2 cellular contexts compared by ENCODE assay signal in the genomic region with DNA sequence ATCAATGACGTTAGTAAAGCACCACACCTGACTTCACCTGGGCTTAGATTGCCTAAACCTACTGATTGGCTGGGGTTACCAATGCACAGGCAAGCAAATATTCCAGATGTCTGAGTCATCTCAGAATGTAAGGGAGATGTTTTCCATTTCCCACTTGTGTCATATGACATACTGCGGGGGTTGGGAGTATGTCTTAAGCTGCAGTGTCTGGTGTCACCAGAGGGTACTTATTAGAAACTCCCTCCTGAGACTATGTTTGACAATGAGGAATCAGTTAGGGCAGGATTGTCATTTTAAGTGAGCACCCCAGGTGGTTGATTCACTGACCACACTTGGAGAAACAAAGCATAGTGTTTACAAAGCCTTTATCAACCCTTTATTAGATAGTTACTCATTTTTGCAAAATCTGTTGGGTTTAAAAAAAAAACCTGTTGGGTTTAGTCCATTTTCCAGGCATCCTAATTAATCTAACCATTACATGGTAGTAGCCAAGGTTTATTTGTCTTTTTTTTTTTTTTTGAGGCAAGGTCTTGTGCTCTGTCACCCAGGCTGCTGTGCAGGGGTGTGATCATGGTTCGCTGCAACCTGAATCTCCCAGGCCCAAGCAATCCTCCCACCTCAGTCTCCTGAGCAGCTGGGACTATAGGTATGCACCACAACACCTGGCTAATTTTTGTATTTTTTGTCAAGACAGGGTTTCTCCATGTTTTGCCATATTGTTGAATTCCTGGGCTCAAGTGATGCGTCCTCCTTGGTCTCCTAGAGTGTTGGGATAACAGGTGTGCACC.
TF ChIP-seq lines count a peak whose summit lies in the region.

No MANE protein-coding gene starts in this region.

TF ChIP-seq in GM23338, 12 proteins besides CTCF, POLR2A, EP300 and RAD21 (continues in another document):
- TF ChIP-seq, protein P1, sequence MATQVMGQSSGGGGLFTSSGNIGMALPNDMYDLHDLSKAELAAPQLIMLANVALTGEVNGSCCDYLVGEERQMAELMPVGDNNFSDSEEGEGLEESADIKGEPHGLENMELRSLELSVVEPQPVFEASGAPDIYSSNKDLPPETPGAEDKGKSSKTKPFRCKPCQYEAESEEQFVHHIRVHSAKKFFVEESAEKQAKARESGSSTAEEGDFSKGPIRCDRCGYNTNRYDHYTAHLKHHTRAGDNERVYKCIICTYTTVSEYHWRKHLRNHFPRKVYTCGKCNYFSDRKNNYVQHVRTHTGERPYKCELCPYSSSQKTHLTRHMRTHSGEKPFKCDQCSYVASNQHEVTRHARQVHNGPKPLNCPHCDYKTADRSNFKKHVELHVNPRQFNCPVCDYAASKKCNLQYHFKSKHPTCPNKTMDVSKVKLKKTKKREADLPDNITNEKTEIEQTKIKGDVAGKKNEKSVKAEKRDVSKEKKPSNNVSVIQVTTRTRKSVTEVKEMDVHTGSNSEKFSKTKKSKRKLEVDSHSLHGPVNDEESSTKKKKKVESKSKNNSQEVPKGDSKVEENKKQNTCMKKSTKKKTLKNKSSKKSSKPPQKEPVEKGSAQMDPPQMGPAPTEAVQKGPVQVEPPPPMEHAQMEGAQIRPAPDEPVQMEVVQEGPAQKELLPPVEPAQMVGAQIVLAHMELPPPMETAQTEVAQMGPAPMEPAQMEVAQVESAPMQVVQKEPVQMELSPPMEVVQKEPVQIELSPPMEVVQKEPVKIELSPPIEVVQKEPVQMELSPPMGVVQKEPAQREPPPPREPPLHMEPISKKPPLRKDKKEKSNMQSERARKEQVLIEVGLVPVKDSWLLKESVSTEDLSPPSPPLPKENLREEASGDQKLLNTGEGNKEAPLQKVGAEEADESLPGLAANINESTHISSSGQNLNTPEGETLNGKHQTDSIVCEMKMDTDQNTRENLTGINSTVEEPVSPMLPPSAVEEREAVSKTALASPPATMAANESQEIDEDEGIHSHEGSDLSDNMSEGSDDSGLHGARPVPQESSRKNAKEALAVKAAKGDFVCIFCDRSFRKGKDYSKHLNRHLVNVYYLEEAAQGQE (IDR thresholded peaks at IDR 0.05; ENCODE audit: unreplicated experiment) = no peak
- peak; percentile 82 for TF ChIP-seq CREB1 (CRISPR knock-in tag; IDR thresholded peaks at IDR 0.05; ENCODE audit: low read depth)
- TF ChIP-seq POLR2AphosphoS5 (IDR thresholded peaks at IDR 0.05; ENCODE audit: low read depth) = no peak
- no peak for TF ChIP-seq EZH2phosphoT487 (IDR thresholded peaks at IDR 0.05; ENCODE audit: unreplicated experiment)
- peak; percentile 95 for TF ChIP-seq NANOG (IDR thresholded peaks at IDR 0.05; ENCODE audit: borderline replicate concordance)
- TF ChIP-seq ZNF331 (CRISPR knock-in tag; IDR thresholded peaks at IDR 0.05; ENCODE audit: low read depth) = no peak
- TF ChIP-seq EZH2 (IDR thresholded peaks at IDR 0.05; ENCODE audit: low read depth, unreplicated experiment) = no peak
- TF ChIP-seq STAT1 (IDR thresholded peaks at IDR 0.05; ENCODE audit: unreplicated experiment) = no peak
- TF ChIP-seq JUNB (IDR thresholded peaks at IDR 0.05; ENCODE audit: unreplicated experiment) = no peak
- TF ChIP-seq, protein P2, sequence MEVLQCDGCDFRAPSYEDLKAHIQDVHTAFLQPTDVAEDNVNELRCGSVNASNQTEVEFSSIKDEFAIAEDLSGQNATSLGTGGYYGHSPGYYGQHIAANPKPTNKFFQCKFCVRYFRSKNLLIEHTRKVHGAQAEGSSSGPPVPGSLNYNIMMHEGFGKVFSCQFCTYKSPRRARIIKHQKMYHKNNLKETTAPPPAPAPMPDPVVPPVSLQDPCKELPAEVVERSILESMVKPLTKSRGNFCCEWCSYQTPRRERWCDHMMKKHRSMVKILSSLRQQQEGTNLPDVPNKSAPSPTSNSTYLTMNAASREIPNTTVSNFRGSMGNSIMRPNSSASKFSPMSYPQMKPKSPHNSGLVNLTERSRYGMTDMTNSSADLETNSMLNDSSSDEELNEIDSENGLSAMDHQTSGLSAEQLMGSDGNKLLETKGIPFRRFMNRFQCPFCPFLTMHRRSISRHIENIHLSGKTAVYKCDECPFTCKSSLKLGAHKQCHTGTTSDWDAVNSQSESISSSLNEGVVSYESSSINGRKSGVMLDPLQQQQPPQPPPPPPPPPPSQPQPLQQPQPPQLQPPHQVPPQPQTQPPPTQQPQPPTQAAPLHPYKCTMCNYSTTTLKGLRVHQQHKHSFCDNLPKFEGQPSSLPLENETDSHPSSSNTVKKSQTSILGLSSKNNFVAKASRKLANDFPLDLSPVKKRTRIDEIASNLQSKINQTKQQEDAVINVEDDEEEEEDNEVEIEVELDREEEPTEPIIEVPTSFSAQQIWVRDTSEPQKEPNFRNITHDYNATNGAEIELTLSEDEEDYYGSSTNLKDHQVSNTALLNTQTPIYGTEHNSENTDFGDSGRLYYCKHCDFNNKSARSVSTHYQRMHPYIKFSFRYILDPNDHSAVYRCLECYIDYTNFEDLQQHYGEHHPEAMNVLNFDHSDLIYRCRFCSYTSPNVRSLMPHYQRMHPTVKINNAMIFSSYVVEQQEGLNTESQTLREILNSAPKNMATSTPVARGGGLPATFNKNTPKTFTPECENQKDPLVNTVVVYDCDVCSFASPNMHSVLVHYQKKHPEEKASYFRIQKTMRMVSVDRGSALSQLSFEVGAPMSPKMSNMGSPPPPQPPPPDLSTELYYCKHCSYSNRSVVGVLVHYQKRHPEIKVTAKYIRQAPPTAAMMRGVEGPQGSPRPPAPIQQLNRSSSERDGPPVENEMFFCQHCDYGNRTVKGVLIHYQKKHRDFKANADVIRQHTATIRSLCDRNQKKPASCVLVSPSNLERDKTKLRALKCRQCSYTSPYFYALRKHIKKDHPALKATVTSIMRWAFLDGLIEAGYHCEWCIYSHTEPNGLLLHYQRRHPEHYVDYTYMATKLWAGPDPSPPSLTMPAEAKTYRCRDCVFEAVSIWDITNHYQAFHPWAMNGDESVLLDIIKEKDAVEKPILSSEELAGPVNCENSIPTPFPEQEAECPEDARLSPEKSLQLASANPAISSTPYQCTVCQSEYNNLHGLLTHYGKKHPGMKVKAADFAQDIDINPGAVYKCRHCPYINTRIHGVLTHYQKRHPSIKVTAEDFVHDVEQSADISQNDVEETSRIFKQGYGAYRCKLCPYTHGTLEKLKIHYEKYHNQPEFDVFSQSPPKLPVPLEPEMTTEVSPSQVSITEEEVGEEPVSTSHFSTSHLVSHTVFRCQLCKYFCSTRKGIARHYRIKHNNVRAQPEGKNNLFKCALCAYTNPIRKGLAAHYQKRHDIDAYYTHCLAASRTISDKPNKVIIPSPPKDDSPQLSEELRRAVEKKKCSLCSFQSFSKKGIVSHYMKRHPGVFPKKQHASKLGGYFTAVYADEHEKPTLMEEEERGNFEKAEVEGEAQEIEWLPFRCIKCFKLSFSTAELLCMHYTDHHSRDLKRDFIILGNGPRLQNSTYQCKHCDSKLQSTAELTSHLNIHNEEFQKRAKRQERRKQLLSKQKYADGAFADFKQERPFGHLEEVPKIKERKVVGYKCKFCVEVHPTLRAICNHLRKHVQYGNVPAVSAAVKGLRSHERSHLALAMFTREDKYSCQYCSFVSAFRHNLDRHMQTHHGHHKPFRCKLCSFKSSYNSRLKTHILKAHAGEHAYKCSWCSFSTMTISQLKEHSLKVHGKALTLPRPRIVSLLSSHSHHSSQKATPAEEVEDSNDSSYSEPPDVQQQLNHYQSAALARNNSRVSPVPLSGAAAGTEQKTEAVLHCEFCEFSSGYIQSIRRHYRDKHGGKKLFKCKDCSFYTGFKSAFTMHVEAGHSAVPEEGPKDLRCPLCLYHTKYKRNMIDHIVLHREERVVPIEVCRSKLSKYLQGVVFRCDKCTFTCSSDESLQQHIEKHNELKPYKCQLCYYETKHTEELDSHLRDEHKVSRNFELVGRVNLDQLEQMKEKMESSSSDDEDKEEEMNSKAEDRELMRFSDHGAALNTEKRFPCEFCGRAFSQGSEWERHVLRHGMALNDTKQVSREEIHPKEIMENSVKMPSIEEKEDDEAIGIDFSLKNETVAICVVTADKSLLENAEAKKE (CRISPR knock-in tag; IDR thresholded peaks at IDR 0.05) = no peak

TF ChIP-seq in HepG2, 621 proteins besides CTCF, POLR2A, EP300 and RAD21 (continued from another document and continues in another):
- TF ChIP-seq, protein P3, sequence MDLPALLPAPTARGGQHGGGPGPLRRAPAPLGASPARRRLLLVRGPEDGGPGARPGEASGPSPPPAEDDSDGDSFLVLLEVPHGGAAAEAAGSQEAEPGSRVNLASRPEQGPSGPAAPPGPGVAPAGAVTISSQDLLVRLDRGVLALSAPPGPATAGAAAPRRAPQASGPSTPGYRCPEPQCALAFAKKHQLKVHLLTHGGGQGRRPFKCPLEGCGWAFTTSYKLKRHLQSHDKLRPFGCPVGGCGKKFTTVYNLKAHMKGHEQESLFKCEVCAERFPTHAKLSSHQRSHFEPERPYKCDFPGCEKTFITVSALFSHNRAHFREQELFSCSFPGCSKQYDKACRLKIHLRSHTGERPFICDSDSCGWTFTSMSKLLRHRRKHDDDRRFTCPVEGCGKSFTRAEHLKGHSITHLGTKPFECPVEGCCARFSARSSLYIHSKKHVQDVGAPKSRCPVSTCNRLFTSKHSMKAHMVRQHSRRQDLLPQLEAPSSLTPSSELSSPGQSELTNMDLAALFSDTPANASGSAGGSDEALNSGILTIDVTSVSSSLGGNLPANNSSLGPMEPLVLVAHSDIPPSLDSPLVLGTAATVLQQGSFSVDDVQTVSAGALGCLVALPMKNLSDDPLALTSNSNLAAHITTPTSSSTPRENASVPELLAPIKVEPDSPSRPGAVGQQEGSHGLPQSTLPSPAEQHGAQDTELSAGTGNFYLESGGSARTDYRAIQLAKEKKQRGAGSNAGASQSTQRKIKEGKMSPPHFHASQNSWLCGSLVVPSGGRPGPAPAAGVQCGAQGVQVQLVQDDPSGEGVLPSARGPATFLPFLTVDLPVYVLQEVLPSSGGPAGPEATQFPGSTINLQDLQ (CRISPR knock-in tag; IDR thresholded peaks at IDR 0.05) = no peak
- TF ChIP-seq ZNF20 (CRISPR knock-in tag; IDR thresholded peaks at IDR 0.05) (no peak), MXI1 (IDR thresholded peaks at IDR 0.05; ENCODE audit: borderline replicate concordance, low read depth, low read length) (no peak), SMAD3 (CRISPR knock-in tag; IDR thresholded peaks at IDR 0.05) (no peak), ZFP62 (CRISPR knock-in tag; IDR thresholded peaks at IDR 0.05) (no peak), ZNF235 (CRISPR knock-in tag; IDR thresholded peaks at IDR 0.05; ENCODE audit: borderline replicate concordance) (no peak), KLF11 (CRISPR knock-in tag; IDR thresholded peaks at IDR 0.05) (no peak), ZNF75D (CRISPR knock-in tag; IDR thresholded peaks at IDR 0.05; ENCODE audit: borderline replicate concordance) (no peak), TBP (CRISPR knock-in tag; IDR thresholded peaks at IDR 0.05) (no peak), ZNF644 (CRISPR knock-in tag; IDR thresholded peaks at IDR 0.05; ENCODE audit: low read depth) (no peak), SNAPC2 (CRISPR knock-in tag; IDR thresholded peaks at IDR 0.05) (no peak), SMAD1 (CRISPR knock-in tag; IDR thresholded peaks at IDR 0.05; ENCODE audit: borderline replicate concordance, low read depth) (no peak), ZNF616 (CRISPR knock-in tag; IDR thresholded peaks at IDR 0.05; ENCODE audit: low read depth) (no peak), REXO4 (CRISPR knock-in tag; IDR thresholded peaks at IDR 0.05; ENCODE audit: borderline replicate concordance) (no peak), ZNF138 (CRISPR knock-in tag; IDR thresholded peaks at IDR 0.05; ENCODE audit: low read depth) (no peak)
- TF ChIP-seq, protein P4, sequence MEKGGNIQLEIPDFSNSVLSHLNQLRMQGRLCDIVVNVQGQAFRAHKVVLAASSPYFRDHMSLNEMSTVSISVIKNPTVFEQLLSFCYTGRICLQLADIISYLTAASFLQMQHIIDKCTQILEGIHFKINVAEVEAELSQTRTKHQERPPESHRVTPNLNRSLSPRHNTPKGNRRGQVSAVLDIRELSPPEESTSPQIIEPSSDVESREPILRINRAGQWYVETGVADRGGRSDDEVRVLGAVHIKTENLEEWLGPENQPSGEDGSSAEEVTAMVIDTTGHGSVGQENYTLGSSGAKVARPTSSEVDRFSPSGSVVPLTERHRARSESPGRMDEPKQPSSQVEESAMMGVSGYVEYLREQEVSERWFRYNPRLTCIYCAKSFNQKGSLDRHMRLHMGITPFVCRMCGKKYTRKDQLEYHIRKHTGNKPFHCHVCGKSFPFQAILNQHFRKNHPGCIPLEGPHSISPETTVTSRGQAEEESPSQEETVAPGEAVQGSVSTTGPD (CRISPR knock-in tag; IDR thresholded peaks at IDR 0.05) = no peak
- TF ChIP-seq, protein P5, sequence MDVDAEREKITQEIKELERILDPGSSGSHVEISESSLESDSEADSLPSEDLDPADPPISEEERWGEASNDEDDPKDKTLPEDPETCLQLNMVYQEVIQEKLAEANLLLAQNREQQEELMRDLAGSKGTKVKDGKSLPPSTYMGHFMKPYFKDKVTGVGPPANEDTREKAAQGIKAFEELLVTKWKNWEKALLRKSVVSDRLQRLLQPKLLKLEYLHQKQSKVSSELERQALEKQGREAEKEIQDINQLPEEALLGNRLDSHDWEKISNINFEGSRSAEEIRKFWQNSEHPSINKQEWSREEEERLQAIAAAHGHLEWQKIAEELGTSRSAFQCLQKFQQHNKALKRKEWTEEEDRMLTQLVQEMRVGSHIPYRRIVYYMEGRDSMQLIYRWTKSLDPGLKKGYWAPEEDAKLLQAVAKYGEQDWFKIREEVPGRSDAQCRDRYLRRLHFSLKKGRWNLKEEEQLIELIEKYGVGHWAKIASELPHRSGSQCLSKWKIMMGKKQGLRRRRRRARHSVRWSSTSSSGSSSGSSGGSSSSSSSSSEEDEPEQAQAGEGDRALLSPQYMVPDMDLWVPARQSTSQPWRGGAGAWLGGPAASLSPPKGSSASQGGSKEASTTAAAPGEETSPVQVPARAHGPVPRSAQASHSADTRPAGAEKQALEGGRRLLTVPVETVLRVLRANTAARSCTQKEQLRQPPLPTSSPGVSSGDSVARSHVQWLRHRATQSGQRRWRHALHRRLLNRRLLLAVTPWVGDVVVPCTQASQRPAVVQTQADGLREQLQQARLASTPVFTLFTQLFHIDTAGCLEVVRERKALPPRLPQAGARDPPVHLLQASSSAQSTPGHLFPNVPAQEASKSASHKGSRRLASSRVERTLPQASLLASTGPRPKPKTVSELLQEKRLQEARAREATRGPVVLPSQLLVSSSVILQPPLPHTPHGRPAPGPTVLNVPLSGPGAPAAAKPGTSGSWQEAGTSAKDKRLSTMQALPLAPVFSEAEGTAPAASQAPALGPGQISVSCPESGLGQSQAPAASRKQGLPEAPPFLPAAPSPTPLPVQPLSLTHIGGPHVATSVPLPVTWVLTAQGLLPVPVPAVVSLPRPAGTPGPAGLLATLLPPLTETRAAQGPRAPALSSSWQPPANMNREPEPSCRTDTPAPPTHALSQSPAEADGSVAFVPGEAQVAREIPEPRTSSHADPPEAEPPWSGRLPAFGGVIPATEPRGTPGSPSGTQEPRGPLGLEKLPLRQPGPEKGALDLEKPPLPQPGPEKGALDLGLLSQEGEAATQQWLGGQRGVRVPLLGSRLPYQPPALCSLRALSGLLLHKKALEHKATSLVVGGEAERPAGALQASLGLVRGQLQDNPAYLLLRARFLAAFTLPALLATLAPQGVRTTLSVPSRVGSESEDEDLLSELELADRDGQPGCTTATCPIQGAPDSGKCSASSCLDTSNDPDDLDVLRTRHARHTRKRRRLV (CRISPR knock-in tag; IDR thresholded peaks at IDR 0.05) = no peak
- TF ChIP-seq, protein P6, sequence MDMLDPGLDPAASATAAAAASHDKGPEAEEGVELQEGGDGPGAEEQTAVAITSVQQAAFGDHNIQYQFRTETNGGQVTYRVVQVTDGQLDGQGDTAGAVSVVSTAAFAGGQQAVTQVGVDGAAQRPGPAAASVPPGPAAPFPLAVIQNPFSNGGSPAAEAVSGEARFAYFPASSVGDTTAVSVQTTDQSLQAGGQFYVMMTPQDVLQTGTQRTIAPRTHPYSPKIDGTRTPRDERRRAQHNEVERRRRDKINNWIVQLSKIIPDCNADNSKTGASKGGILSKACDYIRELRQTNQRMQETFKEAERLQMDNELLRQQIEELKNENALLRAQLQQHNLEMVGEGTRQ (IDR thresholded peaks at IDR 0.05; ENCODE audit: low read depth, low read length) = no peak
- TF ChIP-seq, protein P6 (CRISPR knock-in tag; IDR thresholded peaks at IDR 0.05; ENCODE audit: borderline replicate concordance) = no peak
